1 cellular context compared by ENCODE assay signal in genomic region chr16:30406911-30407793, GRCh38.
TF ChIP-seq lines count a peak whose summit lies in the region.

Gene ZNF771 (plus strand): TSS chr16:30407606. CDS start chr16:30408054, 448 bp downstream.

TF ChIP-seq in HepG2, 621 proteins besides CTCF, POLR2A, EP300 and RAD21 (continued from another document and continues in another):
- 0 out of 2 replicates have a peak, but pooled peaks have one; percentile 19 for TF ChIP-seq ZBTB37 (CRISPR knock-in tag; IDR thresholded peaks at IDR 0.05)
- TF ChIP-seq ZUFSP (CRISPR knock-in tag; IDR thresholded peaks at IDR 0.05; ENCODE audit: borderline replicate concordance) = no peak
- peak; percentile 68 for TF ChIP-seq HOXA3 (CRISPR knock-in tag; IDR thresholded peaks at IDR 0.05)
- peak; percentile 53; the same call in 1 of the 2 replicates for TF ChIP-seq ZNF614 (CRISPR knock-in tag; IDR thresholded peaks at IDR 0.05; ENCODE audit: borderline replicate concordance)
- TF ChIP-seq ZFP36 (IDR thresholded peaks at IDR 0.05; ENCODE audit: borderline replicate concordance, low read depth, low read length, partially characterized antibody) = no peak
- TF ChIP-seq HMGA1 (CRISPR knock-in tag; conservative IDR thresholded peaks at IDR 0.05) = no peak
- TF ChIP-seq GTF3A (CRISPR knock-in tag; conservative IDR thresholded peaks at IDR 0.05) = no peak
- TF ChIP-seq ZNF777 (CRISPR knock-in tag; IDR thresholded peaks at IDR 0.05) = peak; percentile 68
- peak; percentile 28; the same call in 1 of the 2 replicates for TF ChIP-seq ZNF160 (CRISPR knock-in tag; IDR thresholded peaks at IDR 0.05)
- 0 out of 2 replicates have a peak, but pooled peaks have one; percentile 8 for TF ChIP-seq IRX3 (CRISPR knock-in tag; IDR thresholded peaks at IDR 0.05; ENCODE audit: borderline replicate concordance, low read depth)
- peak; percentile 90; the same call in 1 of the 2 replicates for TF ChIP-seq REPIN1 (CRISPR knock-in tag; IDR thresholded peaks at IDR 0.05; ENCODE audit: borderline replicate concordance, low read depth)
- no peak; the same call in 1 of the 2 replicates for TF ChIP-seq ATF3 (CRISPR knock-in tag; IDR thresholded peaks at IDR 0.05)
- no peak for TF ChIP-seq IKZF1 (IDR thresholded peaks at IDR 0.05)
- TF ChIP-seq HIC2 (CRISPR knock-in tag; IDR thresholded peaks at IDR 0.05; ENCODE audit: low read depth) = peak; percentile 72
- TF ChIP-seq ZNF407 (CRISPR knock-in tag; IDR thresholded peaks at IDR 0.05; ENCODE audit: not compliant biosample characterization) = peak; percentile 71
- peak; percentile 75 for TF ChIP-seq KMT2B (CRISPR knock-in tag; IDR thresholded peaks at IDR 0.05)
- TF ChIP-seq SATB2 (CRISPR knock-in tag; IDR thresholded peaks at IDR 0.05) = no peak
- peak; percentile 55 for TF ChIP-seq ZSCAN29 (CRISPR knock-in tag; conservative IDR thresholded peaks at IDR 0.05)
- TF ChIP-seq HOXA9 (CRISPR knock-in tag; IDR thresholded peaks at IDR 0.05; ENCODE audit: borderline replicate concordance) = no peak
- TF ChIP-seq ZNF646 (CRISPR knock-in tag; IDR thresholded peaks at IDR 0.05) = no peak
- TF ChIP-seq ZNF652 (CRISPR knock-in tag; IDR thresholded peaks at IDR 0.05; ENCODE audit: borderline replicate concordance, low read depth) = no peak
- no peak for TF ChIP-seq IKZF4 (CRISPR knock-in tag; IDR thresholded peaks at IDR 0.05; ENCODE audit: borderline replicate concordance, low read depth, not compliant biosample characterization)
- TF ChIP-seq ZNF772 (CRISPR knock-in tag; IDR thresholded peaks at IDR 0.05) = peak; percentile 85
- peak in 1 of 2 experiments; percentile 65; a peak in 2 of 4 replicates for TF ChIP-seq REST (IDR thresholded peaks at IDR 0.05; ENCODE audit: borderline replicate concordance in 1 of 2, low read depth in 1 of 2, low read length in 2 of 2)
- TF ChIP-seq GATAD2A (CRISPR knock-in tag; IDR thresholded peaks at IDR 0.05) = peak; percentile 33; the same call in 1 of the 2 replicates
- TF ChIP-seq ZFYVE20 (CRISPR knock-in tag; IDR thresholded peaks at IDR 0.05; ENCODE audit: borderline replicate concordance, low read depth) = no peak
- peak; percentile 91 for TF ChIP-seq MEIS1 (CRISPR knock-in tag; IDR thresholded peaks at IDR 0.05; ENCODE audit: borderline replicate concordance)
- TF ChIP-seq KDM3A (CRISPR knock-in tag; IDR thresholded peaks at IDR 0.05; ENCODE audit: low read depth) = no peak
